In the genomic region with DNA sequence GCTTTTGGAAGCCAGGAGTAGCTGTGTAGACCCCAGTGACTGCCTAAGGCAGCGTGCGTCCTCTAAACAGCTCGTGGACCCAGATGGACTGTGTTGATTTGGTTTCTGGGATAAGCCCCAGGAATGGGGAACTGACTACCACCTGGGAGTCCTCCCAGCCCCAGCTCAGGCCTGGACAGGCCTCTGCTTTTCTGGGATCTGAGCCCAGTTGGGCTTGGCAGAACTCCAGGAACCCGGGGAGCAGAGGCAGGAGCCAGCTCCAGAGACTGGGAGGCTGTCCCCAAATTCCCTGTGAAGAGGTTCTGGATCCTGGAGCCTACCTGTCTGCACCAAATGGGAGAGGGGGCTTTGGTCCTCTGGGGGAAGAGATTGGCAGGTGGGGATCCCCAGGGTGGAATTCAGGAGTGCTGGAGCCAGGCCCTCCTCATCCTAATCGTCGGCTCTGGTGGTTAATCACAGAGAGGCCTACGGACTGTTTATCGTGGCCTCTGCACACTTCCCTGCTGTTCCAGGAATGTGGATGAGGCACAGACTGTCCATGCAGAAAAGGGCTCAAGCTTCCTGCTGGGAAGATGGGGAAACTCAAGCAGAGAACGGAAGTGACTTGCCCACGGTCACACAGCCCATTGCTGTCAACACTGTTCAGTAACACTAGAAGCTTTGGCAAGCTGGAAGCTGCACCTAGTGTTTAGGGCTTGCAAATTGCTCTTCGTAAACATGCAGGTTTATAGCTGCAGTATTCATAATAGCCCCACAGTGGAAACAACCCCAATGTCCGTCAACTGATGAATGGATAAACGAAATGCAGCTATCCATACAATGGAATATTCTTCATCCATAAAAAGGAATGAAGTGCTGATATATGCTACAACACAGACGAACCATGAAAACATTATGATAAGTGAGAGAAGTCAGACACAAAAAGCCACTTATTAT, we compare ENCODE assay signal across 8 cellular contexts.
DNase-seq lines count a peak whose midpoint lies in the region; ATAC-seq and TF ChIP-seq lines count a peak whose summit lies in the region.

No MANE protein-coding gene starts in this region.

- peak overlapping the region; percentile 63 for H3K4me2 ChIP-seq in HCT116 (ENCODE audit: low read length)

- no peaks in the 10 kb centered on the region for H3K9me3 ChIP-seq in HCT116 (ENCODE audit: control insufficient read depth in 1 of 2, insufficient read depth in 1 of 2, low read depth in 1 of 2, low read length in 2 of 2)
- H3K9me3 ChIP-seq in gastroesophageal sphincter: no peaks in the 10 kb centered on the region

- POLR2A ChIA-PET in HCT116 (lab: Charles Lee): no interaction called here

- RAD21 ChIA-PET in HCT116 (lab: Charles Lee; ENCODE audit: low non-redundant PET in 1 of 2, low total read pairs in 2 of 2, uncharacterized antibody in 2 of 2, unreplicated experiment in 2 of 2): no interaction called here

- 0 out of 2 replicates have a peak overlapping the region, but pooled peaks have one; percentile 12 for H3K9ac ChIP-seq in HCT116 (ENCODE audit: low read length)

- no TSS peak for BruUV-seq in HCT116 (replicated peaks; lab: Mats Ljungman, UMichigan)

- no peak for TF ChIP-seq EP300 in gastroesophageal sphincter (IDR thresholded peaks at IDR 0.05)

- ATAC-seq in HCT116: peak; percentile 72
- ATAC-seq in gastroesophageal sphincter: peak; percentile 90
- peak; percentile 90 for ATAC-seq in sciatic nerve
- no peak for ATAC-seq in HG03432 (IDR thresholded peaks at IDR 0.05; ENCODE audit: unreplicated experiment)
- no peak for ATAC-seq in HG03108 (IDR thresholded peaks at IDR 0.05; ENCODE audit: unreplicated experiment)

- no peaks in the 10 kb centered on the region for H3K36me3 ChIP-seq in HCT116 (ENCODE audit: control insufficient read depth in 1 of 2, insufficient read depth in 2 of 2, low read length in 2 of 2)
- H3K36me3 ChIP-seq in gastroesophageal sphincter: peaks cover 0 to 4% of the 10 kb centered on the region in 2 donors

- TF ChIP-seq RAD21 in HCT116 (IDR thresholded peaks at IDR 0.05; ENCODE audit: low read depth): no peak

- DNase-seq in HCT116 (ENCODE audit: low read depth, low spot score): peak; percentile 33
- DNase-seq in RPMI7951 (ENCODE audit: low read depth): peak; percentile 69
- peak; percentile 89 for DNase-seq in sciatic nerve (ENCODE audit: low spot score)
- DNase-seq in activated CD4-positive, CD25-positive, alpha-beta regulatory T cell (lab: John Stamatoyannopoulos, UW): no peak
- no peak for DNase-seq in DMS53 (lab: John Stamatoyannopoulos, UW)

- peak overlapping the region in 1 of 2 experiments; percentile 9; a peak in 1 of 4 replicates for H3K4me3 ChIP-seq in HCT116 (replicated peaks in 1 of 2; ENCODE audit: low read depth in 1 of 2, low read length in 2 of 2)
- no peak overlapping the region for H3K4me3 ChIP-seq in gastroesophageal sphincter

- H3K9me2 ChIP-seq in HCT116 (ENCODE audit: insufficient read depth): no peaks in the 10 kb centered on the region

- TF ChIP-seq CTCF in HCT116 (IDR thresholded peaks at IDR 0.05 in 2 of 3, conservative IDR thresholded peaks at IDR 0.05 in 1 of 3; ENCODE audit: borderline replicate concordance in 1 of 3, insufficient read depth in 1 of 3, low read depth in 2 of 3, low read length in 2 of 3) (no peak), gastroesophageal sphincter (IDR thresholded peaks at IDR 0.05) (no peak)

- no peaks in the 10 kb centered on the region for H3K79me2 ChIP-seq in HCT116 (ENCODE audit: insufficient read depth, low read length)

- H4K20me1 ChIP-seq in HCT116 (ENCODE audit: insufficient read depth): no peaks in the 10 kb centered on the region

- H2AFZ ChIP-seq in HCT116 (ENCODE audit: low read depth, low read length, poor library complexity, severe bottlenecking): peak overlapping the region; percentile 30

- H3K27me3 ChIP-seq in HCT116 (ENCODE audit: insufficient read depth, low read length) (no peaks in the 10 kb centered on the region), gastroesophageal sphincter (no peaks in the 10 kb centered on the region)

- WGBS in gastroesophageal sphincter (ENCODE audit: low coverage in 1 of 2), 2 donors: 26 to 52% methylated on average over 5 to 8 of the region's 14 CpGs

- intact Hi-C loops in HCT116 (cut with micrococcal nuclease): loop anchor here (5.0 kb wide), 1 partner anchor 100 kb away; a partner anchor contains a TSS
- intact Hi-C loops in sciatic nerve (cut with DNase I): no loop called here

- TF ChIP-seq POLR2A in HCT116 (IDR thresholded peaks at IDR 0.05; ENCODE audit: borderline replicate concordance, extremely low read depth, insufficient read depth, insufficient read length) (no peak), gastroesophageal sphincter (IDR thresholded peaks at IDR 0.05) (no peak)

- H3K27ac ChIP-seq in HCT116 (ENCODE audit: low read depth, low read length) (peak overlapping the region; percentile 33), gastroesophageal sphincter (peak overlapping the region; percentile 48 to 92 (median 85))

- H3K4me1 ChIP-seq in HCT116 (ENCODE audit: control insufficient read depth in 1 of 2, insufficient read depth in 2 of 2, low read length in 2 of 2) (peaks cover 14 to 22% of the 10 kb centered on the region in 2 experiments; a peak in 3 of 4 replicates), gastroesophageal sphincter (peaks cover 5 to 75% (median 13%) of the 10 kb centered on the region in 3 donors)

- CTCF ChIA-PET in HCT116 (lab: Charles Lee): interaction anchor here (1.1 to 1.4 kb wide), 3 partner anchors 15 to 127 kb away, joined by 3 to 4 read pairs (median 4); no protein-coding TSS in a partner anchor

TF ChIP-seq in HCT116, 20 proteins besides CTCF, POLR2A, EP300 and RAD21:
- TF ChIP-seq ZFX (IDR thresholded peaks at IDR 0.05) (0 out of 2 replicates have a peak, but pooled peaks have one; percentile 19), SIN3A (IDR thresholded peaks at IDR 0.05; ENCODE audit: low read depth) (no peak), EGR1 (IDR thresholded peaks at IDR 0.05; ENCODE audit: low read depth) (no peak)
- TF ChIP-seq, protein P1, sequence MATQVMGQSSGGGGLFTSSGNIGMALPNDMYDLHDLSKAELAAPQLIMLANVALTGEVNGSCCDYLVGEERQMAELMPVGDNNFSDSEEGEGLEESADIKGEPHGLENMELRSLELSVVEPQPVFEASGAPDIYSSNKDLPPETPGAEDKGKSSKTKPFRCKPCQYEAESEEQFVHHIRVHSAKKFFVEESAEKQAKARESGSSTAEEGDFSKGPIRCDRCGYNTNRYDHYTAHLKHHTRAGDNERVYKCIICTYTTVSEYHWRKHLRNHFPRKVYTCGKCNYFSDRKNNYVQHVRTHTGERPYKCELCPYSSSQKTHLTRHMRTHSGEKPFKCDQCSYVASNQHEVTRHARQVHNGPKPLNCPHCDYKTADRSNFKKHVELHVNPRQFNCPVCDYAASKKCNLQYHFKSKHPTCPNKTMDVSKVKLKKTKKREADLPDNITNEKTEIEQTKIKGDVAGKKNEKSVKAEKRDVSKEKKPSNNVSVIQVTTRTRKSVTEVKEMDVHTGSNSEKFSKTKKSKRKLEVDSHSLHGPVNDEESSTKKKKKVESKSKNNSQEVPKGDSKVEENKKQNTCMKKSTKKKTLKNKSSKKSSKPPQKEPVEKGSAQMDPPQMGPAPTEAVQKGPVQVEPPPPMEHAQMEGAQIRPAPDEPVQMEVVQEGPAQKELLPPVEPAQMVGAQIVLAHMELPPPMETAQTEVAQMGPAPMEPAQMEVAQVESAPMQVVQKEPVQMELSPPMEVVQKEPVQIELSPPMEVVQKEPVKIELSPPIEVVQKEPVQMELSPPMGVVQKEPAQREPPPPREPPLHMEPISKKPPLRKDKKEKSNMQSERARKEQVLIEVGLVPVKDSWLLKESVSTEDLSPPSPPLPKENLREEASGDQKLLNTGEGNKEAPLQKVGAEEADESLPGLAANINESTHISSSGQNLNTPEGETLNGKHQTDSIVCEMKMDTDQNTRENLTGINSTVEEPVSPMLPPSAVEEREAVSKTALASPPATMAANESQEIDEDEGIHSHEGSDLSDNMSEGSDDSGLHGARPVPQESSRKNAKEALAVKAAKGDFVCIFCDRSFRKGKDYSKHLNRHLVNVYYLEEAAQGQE (IDR thresholded peaks at IDR 0.05; ENCODE audit: low read depth): no peak

Comparison
In these comparisons a context has a peak if more than half of its experiments do, and no peak if none do; other contexts are left out.
1. ATAC-seq: peak in HCT116 (single experiment), gastroesophageal sphincter (single experiment) and sciatic nerve (single experiment); none in HG03432 (single experiment) and HG03108 (single experiment).
2. DNase-seq: peak in HCT116 (single experiment), RPMI7951 (single experiment) and sciatic nerve (single experiment); none in activated CD4-positive, CD25-positive, alpha-beta regulatory T cell (0 of 4) and DMS53 (single experiment).